8 cellular contexts compared by ENCODE assay signal in genomic region chr2:177262958-177263450, GRCh38. TPM values are rescaled to one million over a fixed set of nuclear protein-coding genes. Genes with fewer than 3 reads are reported as not detected.
DNase-seq lines count a peak whose midpoint lies in the region; ATAC-seq and TF ChIP-seq lines count a peak whose summit lies in the region.

No MANE protein-coding gene starts in this region.

- H3T11ph ChIP-seq in H9 (ENCODE audit: low read length), result no peak overlapping the region

- ATAC-seq in GM21447 (IDR thresholded peaks at IDR 0.05; ENCODE audit: unreplicated experiment), result no peak

- H3K27ac ChIP-seq in H9 (ENCODE audit: insufficient read length, low read depth, low read length) (no peak overlapping the region), hepatocyte (peak overlapping the region; percentile 100), skin epidermis (peak overlapping the region in 20 of 21 experiments; percentile 94 to 100 (median 99))

- intact Hi-C loops in activated CD4-positive, alpha-beta memory T cell treated with anti-CD3 and anti-CD28 coated beads for 36 hours (cut with micrococcal nuclease), result loop anchor here (1.0 to 10.0 kb wide), 9 partner anchors 11 to 328 kb away; partner anchors contain the start of genes AGPS and HNRNPA3

- no peak overlapping the region for H3K4ac ChIP-seq in H9 (ENCODE audit: low read depth, low read length)

- H3K27me3 Mint-ChIP-seq in H9 (ENCODE audit: low read depth), result no peaks in the 10 kb centered on the region
- no peaks in the 10 kb centered on the region for H3K27me3 Mint-ChIP-seq in activated CD4-positive, alpha-beta memory T cell treated with anti-CD3 and anti-CD28 coated beads for 36 hours

- H3K23me2 ChIP-seq in H9 (ENCODE audit: insufficient read length, low read depth, low read length, poor library complexity, severe bottlenecking), result no peaks in the 10 kb centered on the region

- H3K79me2 ChIP-seq in H9 (ENCODE audit: insufficient read depth, low read length), result peaks cover 34% of the 10 kb centered on the region; the same call in 1 of the 2 replicates
- peaks cover 60% of the 10 kb centered on the region for H3K79me2 ChIP-seq in hepatocyte

- H3K23ac ChIP-seq in H9 (ENCODE audit: insufficient read length, low read depth, low read length), result no peak overlapping the region

- peak overlapping the region; percentile 26 for H3K4me2 ChIP-seq in H9 (ENCODE audit: insufficient read depth, insufficient read length, low read length)
- peak overlapping the region; percentile 80 for H3K4me2 ChIP-seq in hepatocyte

- no peak overlapping the region for H2BK12ac ChIP-seq in H9 (ENCODE audit: insufficient read length, low read depth, low read length)

- TF ChIP-seq CTCF in H9 (conservative IDR thresholded peaks at IDR 0.05) (no peak), hepatocyte (IDR thresholded peaks at IDR 0.05; ENCODE audit: poor library complexity) (no peak)

- H3K27me3 ChIP-seq in H9 (ENCODE audit: insufficient read depth, low read length) (no peaks in the 10 kb centered on the region), hepatocyte (no peaks in the 10 kb centered on the region)

- H4K91ac ChIP-seq in H9 (ENCODE audit: insufficient read length, low read depth, low read length), result no peak overlapping the region

- CTCF ChIA-PET in activated CD4-positive, alpha-beta memory T cell treated with anti-CD3 and anti-CD28 coated beads for 36 hours (lab: Charles Lee), result interaction anchor here (0.6 to 6.1 kb wide), 22 partner anchors 9 to 461 kb away, joined by 3 to 65 read pairs (median 9); partner anchors contain the start of genes AGPS and HNRNPA3

- H3K9ac ChIP-seq in H9 (ENCODE audit: extremely low read depth, insufficient read length, low read length), result peak overlapping the region; percentile 18

- H2BK120ac ChIP-seq in H9 (ENCODE audit: low read depth, low read length, poor library complexity, severe bottlenecking), result no peak overlapping the region

- H3K14ac ChIP-seq in H9 (ENCODE audit: insufficient read depth, low read length), result no peak overlapping the region

- peaks cover 13 to 15% (median 15%) of the 10 kb centered on the region in 3 experiments for H3K36me3 Mint-ChIP-seq in H9 (ENCODE audit: insufficient read depth in 1 of 3, low read depth in 3 of 3)
- H3K36me3 Mint-ChIP-seq in activated CD4-positive, alpha-beta memory T cell treated with anti-CD3 and anti-CD28 coated beads for 36 hours, result peaks cover 29% of the 10 kb centered on the region

- POLR2A ChIA-PET in activated CD4-positive, alpha-beta memory T cell treated with anti-CD3 and anti-CD28 coated beads for 36 hours (lab: Charles Lee), result interaction anchor here (0.6 to 4.6 kb wide), 22 partner anchors 9 to 356 kb away, joined by 3 to 101 read pairs (median 8); partner anchors contain the start of genes AGPS and HNRNPA3

- DNase-seq in H9, result no peak
- DNase-seq in activated CD4-positive, alpha-beta memory T cell treated with anti-CD3 and anti-CD28 coated beads for 36 hours, result no peak
- DNase-seq in hepatocyte (ENCODE audit: low spot score), result no peak
- no peak for DNase-seq in HK-2 (ENCODE audit: unreplicated experiment)
- no peak for DNase-seq in effector CD8-positive, alpha-beta T cell (lab: John Stamatoyannopoulos, UW)
- no peak for DNase-seq in activated CD4-positive, alpha-beta T cell treated with anti-CD3 and anti-CD28 coated beads for 48 hours

- H3K18ac ChIP-seq in H9 (ENCODE audit: insufficient read length, low read depth, low read length), result no peak overlapping the region

- no peak overlapping the region for H2BK20ac ChIP-seq in H9 (ENCODE audit: low read depth, low read length, poor library complexity, severe bottlenecking)

- H3K4me3 ChIP-seq in hepatocyte (peak overlapping the region; percentile 44), skin epidermis (peak overlapping the region; percentile 66 to 98 (median 74))

- H4K5ac ChIP-seq in H9 (ENCODE audit: insufficient read length, low read depth, low read length), result no peak overlapping the region

- no peak overlapping the region for H4K8ac ChIP-seq in H9 (replicated peaks; ENCODE audit: insufficient read length, low read depth, low read length)

- H4K20me1 ChIP-seq in H9 (ENCODE audit: control insufficient read depth, insufficient read depth, insufficient read length) (no peaks in the 10 kb centered on the region), hepatocyte (ENCODE audit: insufficient read depth, poor library complexity, severe bottlenecking) (peaks cover 44% of the 10 kb centered on the region)

- peaks cover 36 to 40% of the 10 kb centered on the region in 2 experiments for H3K4me1 Mint-ChIP-seq in H9
- H3K4me1 Mint-ChIP-seq in activated CD4-positive, alpha-beta memory T cell treated with anti-CD3 and anti-CD28 coated beads for 36 hours (ENCODE audit: low read depth), result peaks cover 57% of the 10 kb centered on the region

- no peak overlapping the region for H3K56ac ChIP-seq in H9 (ENCODE audit: insufficient read length, low read depth, low read length)

- no peak overlapping the region for H2AK5ac ChIP-seq in H9 (ENCODE audit: insufficient read length, low read length)

- H3K9me3 ChIP-seq in H9 (ENCODE audit: control insufficient read depth, low read depth, low read length) (peaks cover 4% of the 10 kb centered on the region), hepatocyte (ENCODE audit: low read depth) (no peaks in the 10 kb centered on the region)

- no peak overlapping the region for H2BK15ac ChIP-seq in H9 (ENCODE audit: low read depth, low read length)

- no peaks in the 10 kb centered on the region for H3K36me3 ChIP-seq in hepatocyte (replicated peaks; ENCODE audit: insufficient read depth, low read depth)

- H3K9me3 Mint-ChIP-seq in H9, result peaks cover 12 to 15% of the 10 kb centered on the region in 2 experiments
- peaks cover 4% of the 10 kb centered on the region for H3K9me3 Mint-ChIP-seq in activated CD4-positive, alpha-beta memory T cell treated with anti-CD3 and anti-CD28 coated beads for 36 hours

- H3K79me1 ChIP-seq in H9 (ENCODE audit: insufficient read depth, low read depth, low read length, poor library complexity, severe bottlenecking), result no peaks in the 10 kb centered on the region

- H3K4me1 ChIP-seq in H9 (ENCODE audit: insufficient read depth, low read length), result peaks cover 3% of the 10 kb centered on the region; the same call in 1 of the 2 replicates
- peaks cover 45% of the 10 kb centered on the region for H3K4me1 ChIP-seq in hepatocyte (ENCODE audit: insufficient read depth)

- H3K27ac Mint-ChIP-seq in H9, result peak overlapping the region in 2 of 3 experiments; percentile 92 to 94; a peak in 5 of 7 replicates
- peak overlapping the region; percentile 99 for H3K27ac Mint-ChIP-seq in activated CD4-positive, alpha-beta memory T cell treated with anti-CD3 and anti-CD28 coated beads for 36 hours

- H3K9me2 ChIP-seq in hepatocyte (replicated peaks; ENCODE audit: insufficient read depth), result no peaks in the 10 kb centered on the region

- H2AFZ ChIP-seq in H9 (ENCODE audit: low read length), result no peak overlapping the region
- no peak overlapping the region for H2AFZ ChIP-seq in hepatocyte

- 100% methylated on average over 1 of the region's 6 CpGs for WGBS in H9 (ENCODE audit: extremely low coverage, insufficient read length, low lambda C conversion rate)
- WGBS in hepatocyte (ENCODE audit: low lambda C conversion rate, missing lambda C conversion rate), result 6% methylated on average over 6 of the region's 6 CpGs

- no peak overlapping the region for H2BK5ac ChIP-seq in H9 (ENCODE audit: insufficient read length, low read length)

- H3K4me3 Mint-ChIP-seq in H9, result peak overlapping the region; percentile 76 to 90
- H3K4me3 Mint-ChIP-seq in activated CD4-positive, alpha-beta memory T cell treated with anti-CD3 and anti-CD28 coated beads for 36 hours, result peak overlapping the region; percentile 86

RNA-seq across cellular contexts. Expression of gene NFE2L2, which starts 1.5 kb away (rescaled TPM):
- total RNA-seq in H9 (2021) (40.6 and 42.5 TPM in 2 replicates), hepatocyte (88.3 and 112 TPM in 2 replicates)
- total RNA-seq in activated CD4-positive, alpha-beta memory T cell treated with anti-CD3 and anti-CD28 coated beads for 36 hours, result 10 to 100 TPM; 51.3 to 52.0 TPM
- polyA plus RNA-seq in hepatocyte, result 87.3 and 90.2 TPM in 2 replicates

RNA-seq across cellular contexts. Expression of gene HNRNPA3, which starts 50.4 kb away (rescaled TPM):
- total RNA-seq in H9 (2021), result 405 and 419 TPM in 2 replicates
- total RNA-seq in activated CD4-positive, alpha-beta memory T cell treated with anti-CD3 and anti-CD28 coated beads for 36 hours, result 100 to 1,000 TPM; 303 to 311 TPM
- total RNA-seq in hepatocyte, result 54.9 and 56.1 TPM in 2 replicates
- polyA plus RNA-seq in hepatocyte, result 48.5 and 59.5 TPM in 2 replicates
